19 cellular contexts compared by ENCODE assay signal in the genomic region with DNA sequence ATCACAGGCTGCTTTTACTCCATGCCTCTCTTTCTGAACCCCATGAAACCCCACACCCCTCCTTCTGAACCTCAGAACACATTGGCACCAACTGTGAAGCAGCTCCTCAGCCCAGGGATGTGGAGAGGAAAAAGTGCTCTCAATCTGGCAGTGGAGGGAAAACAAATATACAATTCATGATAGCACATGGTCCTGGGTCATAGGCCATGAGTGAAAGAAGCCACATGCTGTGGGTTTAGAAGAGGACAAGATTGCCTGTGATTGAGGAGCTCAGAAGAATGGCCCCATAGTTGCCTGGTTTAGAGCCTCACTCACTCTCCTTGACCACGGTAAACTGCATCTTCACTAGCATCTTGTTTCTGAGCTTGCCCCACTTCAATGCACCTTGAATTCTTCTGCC.
DNase-seq lines count a peak whose midpoint lies in the region; TF ChIP-seq lines count a peak whose summit lies in the region.
"Had no signal": no experiment of that assay in that cellular context is flagged by ENCODE, and none has a peak within 500 bp of the region (broad histone marks: within the 10 kb centered on the region; RNA-seq: fewer than 3 reads in every experiment).

No MANE protein-coding gene starts in this region.

- TF ChIP-seq CTCF in PC-9 (conservative IDR thresholded peaks at IDR 0.05) = no peak
- no peak for TF ChIP-seq CTCF in esophagus squamous epithelium (IDR thresholded peaks at IDR 0.05)
- no peak for TF ChIP-seq CTCF in parathyroid adenoma (IDR thresholded peaks at IDR 0.05)
- no peak for TF ChIP-seq CTCF in mesothelial cell of epicardium (IDR thresholded peaks at IDR 0.05; ENCODE audit: unreplicated experiment)

- POLR2A ChIA-PET in PC-9 (lab: Charles Lee; ENCODE audit: unreplicated experiment) = interaction anchor here (0.7 to 1.3 kb wide), 2 partner anchors 12 to 109 kb away, joined by 5 to 8 read pairs; no protein-coding TSS in a partner anchor

- no peaks in the 10 kb centered on the region for H3K36me3 ChIP-seq in PC-9 (ENCODE audit: low read depth)
- no peaks in the 10 kb centered on the region for H3K36me3 ChIP-seq in esophagus squamous epithelium
- H3K36me3 ChIP-seq in parathyroid adenoma (ENCODE audit: control insufficient read depth, insufficient read depth, low read length) = no peaks in the 10 kb centered on the region
- H3K36me3 ChIP-seq: uterus had no signal

- H3K9me3 ChIP-seq in PC-9 (ENCODE audit: insufficient read depth, low read depth) = no peaks in the 10 kb centered on the region
- no peaks in the 10 kb centered on the region for H3K9me3 ChIP-seq in esophagus squamous epithelium
- H3K9me3 ChIP-seq in parathyroid adenoma (ENCODE audit: control insufficient read depth, low read length) = no peaks in the 10 kb centered on the region
- H3K9me3 ChIP-seq: uterus had no signal

- no peaks in the 10 kb centered on the region for H4K20me1 ChIP-seq in PC-9 (ENCODE audit: insufficient read depth)

- H3K36me3 Mint-ChIP-seq in mesothelial cell of epicardium = no peaks in the 10 kb centered on the region
- H3K36me3 Mint-ChIP-seq: activated CD4-positive, alpha-beta memory T cell treated with anti-CD3 and anti-CD28 coated beads for 36 hours had no signal

- no TSS peak for BruUV-seq in PC-9 (replicated peaks; lab: Mats Ljungman, UMichigan)

- H3K4me3 ChIP-seq in PC-9 (no peak overlapping the region), esophagus squamous epithelium (no peak overlapping the region), parathyroid adenoma (ENCODE audit: low read depth, low read length) (no peak overlapping the region)
- H3K4me3 ChIP-seq: uterus had no signal

- H3K9me2 ChIP-seq in PC-9 (ENCODE audit: insufficient read depth) = no peaks in the 10 kb centered on the region

- H3K79me2 ChIP-seq in PC-9 (ENCODE audit: low read depth) = no peaks in the 10 kb centered on the region
- H3K79me2 ChIP-seq in parathyroid adenoma = no peaks in the 10 kb centered on the region

- peaks cover 53% of the 10 kb centered on the region for H3K4me1 Mint-ChIP-seq in mesothelial cell of epicardium
- H3K4me1 Mint-ChIP-seq: T-helper 17 cell had no signal

- no peak for TF ChIP-seq POLR2A in esophagus squamous epithelium (IDR thresholded peaks at IDR 0.05)

- 76 to 100% methylated on average over 1 of the region's 1 CpG for WGBS in esophagus squamous epithelium, 2 donors

- peaks cover 39% of the 10 kb centered on the region for H3F3A ChIP-seq in PC-9 (ENCODE audit: insufficient read depth, low read depth)

- H2AFZ ChIP-seq in PC-9 (no peak overlapping the region), parathyroid adenoma (no peak overlapping the region)

- DNase-seq in DMS79 (lab: John Stamatoyannopoulos, UW) (peak; percentile 53), PC-9 (no peak), esophagus squamous epithelium (lab: John Stamatoyannopoulos, UW) (no peak), mesothelial cell of epicardium (ENCODE audit: low spot score in 2 of 2, unreplicated experiment in 2 of 2) (no peak), 8988T (no peak)
- no peak for DNase-seq in activated CD4-positive, alpha-beta T cell treated with anti-CD3 and anti-CD28 coated beads, Interleukin-2, amount 50 U/mL, for 48 hours
- DNase-seq in stimulated activated CD4-positive, alpha-beta T cell treated with anti-CD3 and anti-CD28 coated beads, Interleukin-4, amount 100 ng/mL, for 24 hours = no peak
- DNase-seq: activated CD4-positive, alpha-beta memory T cell treated with anti-CD3 and anti-CD28 coated beads for 36 hours; activated naive CD4-positive, alpha-beta T cell treated with anti-CD3 and anti-CD28 coated beads for 36 hours; activated T-cell treated with anti-CD3 and anti-CD28 coated beads, Interleukin-2, amount 50 U/mL, for 1 hour; anterior cingulate cortex; left cardiac atrium; NCI-H1436; NK-92 treated with Interleukin-12 subunit alpha and Interleukin-12 subunit beta, amount 100 ng/mL, for 24 hours; retina; stimulated activated naive CD8-positive, alpha-beta T cell treated with anti-CD3 and anti-CD28 coated beads, Interleukin-15, Interleukin-2, amounts not matched to agents 100 U/mL and 50 U/mL, for 24 hours; T-helper 17 cell; uterus had no signal

- H3K27ac ChIP-seq in PC-9 = peak overlapping the region; percentile 94
- peak overlapping the region in 3 of 4 donors; percentile 31 to 68 (median 40) for H3K27ac ChIP-seq in esophagus squamous epithelium
- H3K27ac ChIP-seq in parathyroid adenoma = peak overlapping the region; percentile 72
- H3K27ac ChIP-seq: uterus had no signal

- H3K27me3 ChIP-seq in PC-9 (ENCODE audit: insufficient read depth, low read depth) = no peaks in the 10 kb centered on the region
- no peaks in the 10 kb centered on the region for H3K27me3 ChIP-seq in esophagus squamous epithelium
- H3K27me3 ChIP-seq in parathyroid adenoma (ENCODE audit: control insufficient read depth, insufficient read depth, low read length) = no peaks in the 10 kb centered on the region
- H3K27me3 ChIP-seq: uterus had no signal

- H3K9ac ChIP-seq in parathyroid adenoma = no peak overlapping the region

- peak overlapping the region; percentile 53 for H3K4me2 ChIP-seq in PC-9
- H3K4me2 ChIP-seq in parathyroid adenoma (ENCODE audit: low read length) = peak overlapping the region; percentile 49

- H3K27ac Mint-ChIP-seq in mesothelial cell of epicardium = no peak overlapping the region
- H3K27ac Mint-ChIP-seq: activated CD4-positive, alpha-beta memory T cell treated with anti-CD3 and anti-CD28 coated beads for 36 hours; activated naive CD4-positive, alpha-beta T cell treated with anti-CD3 and anti-CD28 coated beads for 36 hours; T-helper 17 cell had no signal

- no peaks in the 10 kb centered on the region for H3K27me3 Mint-ChIP-seq in mesothelial cell of epicardium (ENCODE audit: low read depth)
- H3K27me3 Mint-ChIP-seq: activated CD4-positive, alpha-beta memory T cell treated with anti-CD3 and anti-CD28 coated beads for 36 hours had no signal

- intact Hi-C loops in PC-9 (cut with micrococcal nuclease; ENCODE audit: unreplicated experiment) = loop anchor here (5.0 kb wide), 1 partner anchor 54 kb away; no protein-coding TSS in a partner anchor
- intact Hi-C loops in esophagus squamous epithelium (cut with DNase I) = no loop called here

- H3K9me3 Mint-ChIP-seq in mesothelial cell of epicardium = peaks cover 8% of the 10 kb centered on the region
- H3K9me3 Mint-ChIP-seq: activated CD4-positive, alpha-beta memory T cell treated with anti-CD3 and anti-CD28 coated beads for 36 hours; activated naive CD4-positive, alpha-beta T cell treated with anti-CD3 and anti-CD28 coated beads for 36 hours had no signal

- H3K4me1 ChIP-seq in PC-9 (replicated peaks; ENCODE audit: insufficient read depth) (peaks cover 53% of the 10 kb centered on the region), esophagus squamous epithelium (peaks cover 9 to 66% (median 34%) of the 10 kb centered on the region in 3 donors), parathyroid adenoma (peaks cover 24% of the 10 kb centered on the region)
- H3K4me1 ChIP-seq: uterus had no signal

- CTCF ChIA-PET in PC-9 (lab: Charles Lee) = interaction anchor here (1.0 kb wide), 1 partner anchor 12 kb away, joined by 3 read pairs; no protein-coding TSS in a partner anchor

- no peak overlapping the region for H3K4me3 Mint-ChIP-seq in mesothelial cell of epicardium
- H3K4me3 Mint-ChIP-seq: activated CD4-positive, alpha-beta memory T cell treated with anti-CD3 and anti-CD28 coated beads for 36 hours; activated naive CD4-positive, alpha-beta T cell treated with anti-CD3 and anti-CD28 coated beads for 36 hours; T-helper 17 cell had no signal

Comparison
In these comparisons a context has a peak if more than half of its experiments do, and no peak if none do; other contexts are left out.
1. H3K27ac ChIP-seq: peak in every context shown above with its lines; median percentile 94 in PC-9; 72 in parathyroid adenoma; 40 in esophagus squamous epithelium.